15 cellular contexts compared by ENCODE assay signal in the genomic region with DNA sequence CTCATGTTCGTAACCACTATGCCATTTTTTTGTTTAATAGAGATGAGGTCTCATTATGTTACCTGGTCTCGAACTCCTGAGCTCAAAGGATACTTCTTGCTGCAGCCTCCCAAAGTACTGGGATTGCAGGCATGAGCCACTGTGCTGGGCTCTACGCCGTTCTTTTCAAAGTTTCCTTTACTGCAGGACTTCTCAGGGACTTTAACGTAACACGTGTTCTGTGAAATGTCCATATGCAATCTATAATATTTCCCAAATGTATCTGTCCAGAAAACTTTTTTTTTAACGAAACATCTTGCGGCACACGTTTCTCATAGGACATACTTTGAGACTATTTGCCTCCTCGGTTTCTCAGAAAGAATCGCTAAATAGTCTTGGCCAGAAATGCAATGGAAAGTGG.
DNase-seq lines count a peak whose midpoint lies in the region; ATAC-seq and TF ChIP-seq lines count a peak whose summit lies in the region.
"Had no signal": no experiment of that assay in that cellular context is flagged by ENCODE, and none has a peak within 500 bp of the region (broad histone marks: within the 10 kb centered on the region; RNA-seq: fewer than 3 reads in every experiment).

No MANE protein-coding gene starts in this region.

- no peaks in the 10 kb centered on the region for H3K9me2 ChIP-seq in MM.1S (replicated peaks; ENCODE audit: insufficient read depth, low read length)

- H3K4me3 Mint-ChIP-seq in activated naive CD4-positive, alpha-beta T cell treated with anti-CD3 and anti-CD28 coated beads, Interleukin-2, amount 10 ng/mL, durations not matched to agents 7 days and 5 days, result peak overlapping the region; percentile 91
- H3K4me3 Mint-ChIP-seq: neural crest cell had no signal

- H3K4me1 Mint-ChIP-seq in activated naive CD4-positive, alpha-beta T cell treated with anti-CD3 and anti-CD28 coated beads, Interleukin-2, amount 10 ng/mL, durations not matched to agents 7 days and 5 days, result peaks cover 80% of the 10 kb centered on the region

- no peak overlapping the region for H2AFZ ChIP-seq in MM.1S (ENCODE audit: low read length)

- H3K36me3 Mint-ChIP-seq in activated naive CD4-positive, alpha-beta T cell treated with anti-CD3 and anti-CD28 coated beads, Interleukin-2, amount 10 ng/mL, durations not matched to agents 7 days and 5 days, result peaks cover 15% of the 10 kb centered on the region
- H3K36me3 Mint-ChIP-seq in activated naive CD4-positive, alpha-beta T cell treated with anti-CD3 and anti-CD28 coated beads, Interleukin-2, amount 50 U/mL, for 72 hours, result peaks cover 13 to 34% of the 10 kb centered on the region in 2 donors

- H3K27ac ChIP-seq in MM.1S (ENCODE audit: low read length) (no peak overlapping the region), neutrophil (peak overlapping the region; percentile 92)

- peaks cover 8% of the 10 kb centered on the region; the same call in 1 of the 2 replicates for H3F3A ChIP-seq in MM.1S (ENCODE audit: insufficient read depth, low read length)

- peak overlapping the region; percentile 53; the same call in 1 of the 2 replicates for H3K4me2 ChIP-seq in MM.1S (ENCODE audit: low read depth, low read length)

- H3K27me3 ChIP-seq in MM.1S (replicated peaks; ENCODE audit: insufficient read depth, low read length) (no peaks in the 10 kb centered on the region), neutrophil (no peaks in the 10 kb centered on the region)
- H3K27me3 ChIP-seq: body of pancreas, tibial nerve had no signal

- no peak for TF ChIP-seq CTCF in MM.1S (IDR thresholded peaks at IDR 0.05; ENCODE audit: low read length)
- no peak for TF ChIP-seq CTCF in neutrophil (IDR thresholded peaks at IDR 0.05)

- DNase-seq in activated naive CD4-positive, alpha-beta T cell treated with anti-CD3 and anti-CD28 coated beads, Interleukin-2, amount 10 ng/mL, durations not matched to agents 7 days and 5 days, result no peak
- DNase-seq in activated naive CD4-positive, alpha-beta T cell treated with anti-CD3 and anti-CD28 coated beads, Interleukin-2, amount 50 U/mL, for 16 hours, result no peak
- DNase-seq in MM.1S, result no peak
- DNase-seq in activated naive CD4-positive, alpha-beta T cell treated with anti-CD3 and anti-CD28 coated beads, Interleukin-2, amount 50 U/mL, for 72 hours (ENCODE audit: low spot score in 2 of 2), result no peak
- DNase-seq in NCI-H187 (lab: John Stamatoyannopoulos, UW), result no peak
- no peak for DNase-seq in AML-193 (lab: John Stamatoyannopoulos, UW)
- DNase-seq: DMS79, midbrain, NCI-H446 had no signal

- H3K9me3 Mint-ChIP-seq in activated naive CD4-positive, alpha-beta T cell treated with anti-CD3 and anti-CD28 coated beads, Interleukin-2, amount 10 ng/mL, durations not matched to agents 7 days and 5 days, result no peaks in the 10 kb centered on the region
- H3K9me3 Mint-ChIP-seq in activated naive CD4-positive, alpha-beta T cell treated with anti-CD3 and anti-CD28 coated beads, Interleukin-2, amount 50 U/mL, for 72 hours, result peaks cover 0 to 3% of the 10 kb centered on the region in 2 donors

- H4K20me1 ChIP-seq in MM.1S (ENCODE audit: insufficient read depth, low read length), result no peaks in the 10 kb centered on the region

- H3K36me3 ChIP-seq in MM.1S (replicated peaks; ENCODE audit: insufficient read depth, low read length) (no peaks in the 10 kb centered on the region), neutrophil (no peaks in the 10 kb centered on the region)
- H3K36me3 ChIP-seq: tibial nerve had no signal

- peaks cover 10% of the 10 kb centered on the region; the same call in 1 of the 2 replicates for H3K4me1 ChIP-seq in MM.1S (ENCODE audit: low read length)
- peaks cover 71 to 72% of the 10 kb centered on the region in 2 experiments for H3K4me1 ChIP-seq in neutrophil (ENCODE audit: control insufficient read depth in 1 of 2, insufficient read depth in 1 of 2, low read depth in 1 of 2, low read length in 1 of 2)

- CTCF ChIA-PET in activated naive CD4-positive, alpha-beta T cell treated with anti-CD3 and anti-CD28 coated beads, Interleukin-2, amount 10 ng/mL, durations not matched to agents 7 days and 5 days (lab: Charles Lee), result interaction anchor here (0.6 to 6.5 kb wide), 15 partner anchors 10 to 956 kb away, joined by 3 to 58 read pairs (median 5); partner anchors contain the start of gene ELMO1

- H3K27ac Mint-ChIP-seq in activated naive CD4-positive, alpha-beta T cell treated with anti-CD3 and anti-CD28 coated beads, Interleukin-2, amount 10 ng/mL, durations not matched to agents 7 days and 5 days, result peak overlapping the region; percentile 97
- H3K27ac Mint-ChIP-seq in activated naive CD4-positive, alpha-beta T cell treated with anti-CD3 and anti-CD28 coated beads, Interleukin-2, amount 50 U/mL, for 72 hours, result peak overlapping the region; percentile 99

- H3K4me3 ChIP-seq in MM.1S (ENCODE audit: low read length) (no peak overlapping the region), neutrophil (ENCODE audit: low read depth in 1 of 2, low read length in 1 of 2) (peak overlapping the region; percentile 70 to 74)
- H3K4me3 ChIP-seq: body of pancreas had no signal

- 0 out of 2 replicates have a peak, but pooled peaks cover 7% of the 10 kb centered on the region for H3K79me2 ChIP-seq in MM.1S (ENCODE audit: low read length)

- H3K27me3 Mint-ChIP-seq in activated naive CD4-positive, alpha-beta T cell treated with anti-CD3 and anti-CD28 coated beads, Interleukin-2, amount 10 ng/mL, durations not matched to agents 7 days and 5 days, result no peaks in the 10 kb centered on the region

- H3K9ac ChIP-seq in MM.1S (ENCODE audit: low read length), result no peak overlapping the region

- H3K9me3 ChIP-seq in MM.1S (replicated peaks; ENCODE audit: insufficient read depth, low read length), result no peaks in the 10 kb centered on the region
- no peaks in the 10 kb centered on the region for H3K9me3 ChIP-seq in neutrophil
- H3K9me3 ChIP-seq: body of pancreas, tibial nerve had no signal

- no peak for ATAC-seq in activated naive CD4-positive, alpha-beta T cell treated with anti-CD3 and anti-CD28 coated beads, Interleukin-2, amount 50 U/mL, for 72 hours
- ATAC-seq in GM21381 (IDR thresholded peaks at IDR 0.05; ENCODE audit: unreplicated experiment), result no peak
- ATAC-seq: body of pancreas, left lobe of liver had no signal
